In the genomic region with DNA sequence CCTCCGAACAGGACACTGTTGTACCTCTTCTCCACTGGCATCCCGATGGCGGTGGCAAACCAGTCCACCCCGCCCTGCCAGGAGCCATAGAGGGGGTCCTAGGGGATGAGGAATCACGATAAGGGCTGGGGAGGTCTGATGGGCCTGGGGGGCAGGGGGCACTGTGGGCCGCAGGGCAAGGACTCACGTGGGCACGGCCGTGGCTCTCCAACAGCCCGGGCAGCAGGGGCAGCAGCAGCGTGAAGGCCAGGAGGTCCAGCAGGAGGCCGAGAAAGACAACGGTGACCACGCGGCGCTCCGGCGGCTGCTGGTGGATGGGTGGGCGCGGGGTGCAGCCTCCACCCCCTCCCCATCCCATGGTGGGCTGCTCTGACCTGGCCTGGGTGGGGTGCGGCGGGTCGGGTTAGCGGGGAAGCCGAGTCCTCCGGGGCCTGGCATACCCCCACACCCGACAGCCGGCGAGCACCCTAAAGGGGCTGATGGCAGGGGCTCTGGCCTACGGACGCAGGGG, we compare ENCODE assay signal across 8 cellular contexts. TPM values are rescaled to one million over a fixed set of nuclear protein-coding genes. Genes with fewer than 3 reads are reported as not detected.
DNase-seq lines count a peak whose midpoint lies in the region; ATAC-seq and TF ChIP-seq lines count a peak whose summit lies in the region.

No MANE protein-coding gene starts in this region.

- H3K23ac ChIP-seq in mesendoderm (ENCODE audit: low read length): no peak overlapping the region

- peak overlapping the region; percentile 88 for H3K27ac Mint-ChIP-seq in activated naive CD4-positive, alpha-beta T cell treated with anti-CD3 and anti-CD28 coated beads for 36 hours
- peak overlapping the region; percentile 93 for H3K27ac Mint-ChIP-seq in central memory CD8-positive, alpha-beta T cell (ENCODE audit: low read depth)

- H2BK120ac ChIP-seq in mesendoderm (ENCODE audit: low read depth, low read length): no peak overlapping the region

- peaks cover 26% of the 10 kb centered on the region for H3K36me3 Mint-ChIP-seq in activated naive CD4-positive, alpha-beta T cell treated with anti-CD3 and anti-CD28 coated beads for 36 hours (ENCODE audit: low read depth)
- peaks cover 54% of the 10 kb centered on the region for H3K36me3 Mint-ChIP-seq in central memory CD8-positive, alpha-beta T cell (ENCODE audit: insufficient read depth)

- H4K5ac ChIP-seq in mesendoderm (ENCODE audit: low read length): no peak overlapping the region

- peaks cover 4% of the 10 kb centered on the region for H3K79me2 ChIP-seq in mesendoderm (ENCODE audit: control insufficient read depth, insufficient read depth, low read length)

- peak overlapping the region; percentile 85 for H3K4me3 Mint-ChIP-seq in activated naive CD4-positive, alpha-beta T cell treated with anti-CD3 and anti-CD28 coated beads for 36 hours
- H3K4me3 Mint-ChIP-seq in central memory CD8-positive, alpha-beta T cell: peak overlapping the region; percentile 86

- no peak for ATAC-seq in central memory CD8-positive, alpha-beta T cell (replicated peaks; ENCODE audit: extremely low read depth, poor library complexity, severe bottlenecking)
- no peak for ATAC-seq in GM19463 (IDR thresholded peaks at IDR 0.05; ENCODE audit: unreplicated experiment)
- no peak for ATAC-seq in HG02571 (IDR thresholded peaks at IDR 0.05; ENCODE audit: unreplicated experiment)

- no peak for TF ChIP-seq CTCF in uterus (IDR thresholded peaks at IDR 0.05)

- peak overlapping the region; percentile 69 for H3K56ac ChIP-seq in mesendoderm (ENCODE audit: low read length)

- no CpG with 5 or more reads among the region's 31 CpGs for WGBS in mesendoderm (ENCODE audit: extremely low coverage, insufficient coverage, low lambda C conversion rate)

- H3K36me3 ChIP-seq in mesendoderm (ENCODE audit: control insufficient read depth, insufficient read depth, low read length): peaks cover 5% of the 10 kb centered on the region
- no peaks in the 10 kb centered on the region for H3K36me3 ChIP-seq in uterus

- no peak for DNase-seq in activated naive CD4-positive, alpha-beta T cell treated with anti-CD3 and anti-CD28 coated beads for 36 hours
- DNase-seq in activated naive CD4-positive, alpha-beta T cell treated with Interleukin-2 at 50 U/mL for 16 hours: no peak
- no peak for DNase-seq in central memory CD8-positive, alpha-beta T cell (ENCODE audit: low spot score in 2 of 2)
- no peak for DNase-seq in mesendoderm
- peak in 1 of 2 donors; percentile 35 for DNase-seq in uterus
- no peak for DNase-seq in stimulated activated naive CD4-positive, alpha-beta T cell treated with Interleukin-2 at 50 U/mL for 16 hours (lab: John Stamatoyannopoulos, UW)

- H2AK5ac ChIP-seq in mesendoderm (ENCODE audit: low read length): no peak overlapping the region

- H3K27ac ChIP-seq in mesendoderm (ENCODE audit: low read depth, low read length) (no peak overlapping the region), uterus (peak overlapping the region; percentile 58 to 89)

- peak overlapping the region; percentile 64 for H3K4me2 ChIP-seq in mesendoderm (ENCODE audit: low read length)

- H3K4me1 ChIP-seq in mesendoderm (ENCODE audit: control insufficient read depth, low read depth, low read length): peaks cover 2% of the 10 kb centered on the region
- H3K4me1 ChIP-seq in uterus: peaks cover 0 to 10% of the 10 kb centered on the region in 2 donors

- H3K27me3 ChIP-seq in mesendoderm (ENCODE audit: insufficient read depth, low read length, poor library complexity): no peaks in the 10 kb centered on the region
- no peaks in the 10 kb centered on the region for H3K27me3 ChIP-seq in uterus

- CTCF ChIA-PET in activated naive CD4-positive, alpha-beta T cell treated with anti-CD3 and anti-CD28 coated beads for 36 hours (lab: Charles Lee): no interaction called here

- no peaks in the 10 kb centered on the region for H3K27me3 Mint-ChIP-seq in activated naive CD4-positive, alpha-beta T cell treated with anti-CD3 and anti-CD28 coated beads for 36 hours (ENCODE audit: low read depth)
- H3K27me3 Mint-ChIP-seq in central memory CD8-positive, alpha-beta T cell: no peaks in the 10 kb centered on the region

- H3K4me3 ChIP-seq in mesendoderm (ENCODE audit: low read length): peak overlapping the region; percentile 53
- H3K4me3 ChIP-seq in uterus: peak overlapping the region; percentile 66

- H2BK15ac ChIP-seq in mesendoderm (replicated peaks; ENCODE audit: low read depth): no peak overlapping the region

- H3K4ac ChIP-seq in mesendoderm (ENCODE audit: low read depth, low read length): peak overlapping the region; percentile 18

- peak overlapping the region; percentile 70 for H3K9ac ChIP-seq in mesendoderm (ENCODE audit: low read length)

- peak overlapping the region; percentile 19 for H3K18ac ChIP-seq in mesendoderm (ENCODE audit: low read length)

- H4K8ac ChIP-seq in mesendoderm (ENCODE audit: low read depth, low read length): no peak overlapping the region

- no peak overlapping the region for H2BK5ac ChIP-seq in mesendoderm (ENCODE audit: low read length)

- intact Hi-C loops in activated naive CD4-positive, alpha-beta T cell treated with anti-CD3 and anti-CD28 coated beads for 36 hours (cut with micrococcal nuclease): loop anchor here (10.0 kb wide), 2 partner anchors 469 to 519 kb away; a partner anchor contains a TSS
- intact Hi-C loops in uterus (cut with DNase I; ENCODE audit: low total_unique reads): no loop called here

- H3K9me3 Mint-ChIP-seq in activated naive CD4-positive, alpha-beta T cell treated with anti-CD3 and anti-CD28 coated beads for 36 hours: no peaks in the 10 kb centered on the region
- no peaks in the 10 kb centered on the region for H3K9me3 Mint-ChIP-seq in central memory CD8-positive, alpha-beta T cell

- no peaks in the 10 kb centered on the region for H3K9me3 ChIP-seq in uterus

- peaks cover 46% of the 10 kb centered on the region for H3K4me1 Mint-ChIP-seq in activated naive CD4-positive, alpha-beta T cell treated with anti-CD3 and anti-CD28 coated beads for 36 hours (ENCODE audit: low read depth)
- H3K4me1 Mint-ChIP-seq in central memory CD8-positive, alpha-beta T cell: peaks cover 43% of the 10 kb centered on the region

- TF ChIP-seq POLR2A in uterus (IDR thresholded peaks at IDR 0.05): no peak

- H3K79me1 ChIP-seq in mesendoderm (ENCODE audit: low read length): peaks cover 11% of the 10 kb centered on the region

RNA-seq across cellular contexts. Expression of a gene that starts 29.6 kb away (rescaled TPM):
- 10 to 100 TPM; 48.3 to 55.1 TPM for total RNA-seq in activated naive CD4-positive, alpha-beta T cell treated with anti-CD3 and anti-CD28 coated beads for 36 hours
- 61.2 TPM for polyA plus RNA-seq in mesendoderm (2013, experiment 1 of 2)
- polyA plus RNA-seq in mesendoderm (2013, experiment 2 of 2): 60.6 TPM
- 10 to 100 TPM in 3 of 4 donors, 1 to 10 TPM in 1; 2.0 to 22.5 (median 13.0) TPM for total RNA-seq in uterus

RNA-seq across cellular contexts. Expression of a gene that starts 29.8 kb away (rescaled TPM):
- 1 to 10 TPM; 1.3 to 2.1 TPM for total RNA-seq in activated naive CD4-positive, alpha-beta T cell treated with anti-CD3 and anti-CD28 coated beads for 36 hours
- polyA plus RNA-seq in mesendoderm (2013, experiment 1 of 2): 1.2 TPM
- 1.2 TPM for polyA plus RNA-seq in mesendoderm (2013, experiment 2 of 2)
- total RNA-seq in uterus: 1 to 10 TPM in 3 of 4 donors, not detected in 1; 1.0 to 9.4 (median 6.0) TPM
